9 cellular contexts compared by ENCODE assay signal in the genomic region with DNA sequence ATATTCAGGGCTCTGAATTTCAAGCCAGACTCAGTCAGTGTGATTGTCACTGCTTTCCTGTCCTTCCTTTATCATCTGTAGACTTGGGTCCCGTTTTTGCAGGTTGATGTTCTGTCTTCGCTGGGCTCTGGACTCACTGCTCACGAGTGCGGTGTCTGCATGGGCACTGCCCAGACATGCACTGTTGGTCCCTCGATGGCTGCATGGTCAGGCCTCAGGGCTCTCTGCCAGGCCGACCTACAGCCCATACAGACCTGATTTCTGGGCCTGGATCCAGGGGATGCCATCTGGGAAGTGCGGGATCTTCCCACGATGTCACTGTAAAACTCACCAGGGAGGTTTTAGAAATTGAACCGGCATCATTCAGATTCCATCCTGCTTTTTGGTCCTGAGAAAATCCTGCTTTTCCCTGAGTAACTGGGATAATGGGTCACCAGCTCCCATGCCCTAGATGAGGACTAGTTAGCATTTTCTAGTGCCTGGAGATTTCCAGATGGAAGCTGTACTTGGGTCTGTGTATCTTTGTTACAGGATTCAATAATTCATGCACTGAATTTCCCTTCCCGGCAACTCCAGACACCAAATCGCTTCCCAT. TPM values are rescaled to one million over a fixed set of nuclear protein-coding genes. Genes with fewer than 3 reads are reported as not detected.
DNase-seq lines count a peak whose midpoint lies in the region; ATAC-seq and TF ChIP-seq lines count a peak whose summit lies in the region.
"Had no signal": no experiment of that assay in that cellular context is flagged by ENCODE, and none has a peak within 500 bp of the region (broad histone marks: within the 10 kb centered on the region; RNA-seq: fewer than 3 reads in every experiment).

No MANE protein-coding gene starts in this region.

- ATAC-seq in heart left ventricle (no peak), left cardiac atrium (no peak), body of pancreas (no peak), GM21423 (IDR thresholded peaks at IDR 0.05; ENCODE audit: unreplicated experiment) (no peak)

- H2BK15ac ChIP-seq in mesendoderm (replicated peaks; ENCODE audit: low read depth): no peak overlapping the region

- H3K9me3 ChIP-seq in heart left ventricle: no peaks in the 10 kb centered on the region
- H3K9me3 ChIP-seq in body of pancreas: no peaks in the 10 kb centered on the region
- H3K9me3 ChIP-seq in transverse colon: no peaks in the 10 kb centered on the region
- H3K9me3 ChIP-seq: uterus had no signal

- TF ChIP-seq POLR2A in heart left ventricle (IDR thresholded peaks at IDR 0.05) (no peak), body of pancreas (IDR thresholded peaks at IDR 0.05) (no peak), transverse colon (IDR thresholded peaks at IDR 0.05) (no peak)

- H4K5ac ChIP-seq in mesendoderm (ENCODE audit: low read length): no peak overlapping the region

- DNase-seq in heart left ventricle (no peak), left cardiac atrium (no peak), body of pancreas (peak; percentile 46 to 71 (median 52)), mesendoderm (no peak), transverse colon (no peak), GM10266 (ENCODE audit: extremely low spot score) (no peak)
- no peak for DNase-seq in stimulated activated CD4-positive, alpha-beta T cell treated with anti-CD3 and anti-CD28 coated beads, Interleukin-12 subunit alpha, Interleukin-12 subunit beta, amount 100 ng/mL, for 4 hours

- H3K4me3 ChIP-seq in heart left ventricle (peak overlapping the region in 3 of 12 donors; percentile 1 to 33 (median 20)), body of pancreas (no peak overlapping the region), mesendoderm (ENCODE audit: low read length) (no peak overlapping the region), transverse colon (no peak overlapping the region)

- H3K9ac ChIP-seq in mesendoderm (ENCODE audit: low read length): peak overlapping the region; percentile 42

- H3K79me1 ChIP-seq in mesendoderm (ENCODE audit: low read length): peaks cover 2% of the 10 kb centered on the region

- H3K56ac ChIP-seq in mesendoderm (ENCODE audit: low read length): peak overlapping the region; percentile 77

- no peak overlapping the region for H2BK120ac ChIP-seq in mesendoderm (ENCODE audit: low read depth, low read length)

- no peak overlapping the region for H2AK5ac ChIP-seq in mesendoderm (ENCODE audit: low read length)

- no peak overlapping the region for H4K8ac ChIP-seq in mesendoderm (ENCODE audit: low read depth, low read length)

- WGBS in heart left ventricle, 4 donors: 53 to 60% (median 53%) methylated on average over 11 of the region's 11 CpGs
- WGBS in body of pancreas, 2 donors: 39 to 40% methylated on average over 11 of the region's 11 CpGs
- WGBS in mesendoderm (ENCODE audit: extremely low coverage, insufficient coverage, low lambda C conversion rate): no CpG with 5 or more reads among the region's 11 CpGs
- 58 to 78% methylated on average over 5 to 11 of the region's 11 CpGs for WGBS in transverse colon (ENCODE audit: low coverage in 1 of 2), 2 donors

- H3K23ac ChIP-seq in mesendoderm (ENCODE audit: low read length): no peak overlapping the region

- H3K27me3 ChIP-seq in heart left ventricle: no peaks in the 10 kb centered on the region
- H3K27me3 ChIP-seq in body of pancreas: no peaks in the 10 kb centered on the region
- no peaks in the 10 kb centered on the region for H3K27me3 ChIP-seq in mesendoderm (ENCODE audit: insufficient read depth, low read length, poor library complexity)
- H3K27me3 ChIP-seq in transverse colon: no peaks in the 10 kb centered on the region
- H3K27me3 ChIP-seq: uterus had no signal

- peaks cover 2% of the 10 kb centered on the region for H3K79me2 ChIP-seq in mesendoderm (ENCODE audit: control insufficient read depth, insufficient read depth, low read length)

- H2BK5ac ChIP-seq in mesendoderm (ENCODE audit: low read length): no peak overlapping the region

- peaks cover 0 to 31% (median 10%) of the 10 kb centered on the region in 9 donors for H3K36me3 ChIP-seq in heart left ventricle
- H3K36me3 ChIP-seq in body of pancreas (replicated peaks in 1 of 2; ENCODE audit: insufficient read depth in 1 of 2, low read depth in 2 of 2): no peaks in the 10 kb centered on the region
- H3K36me3 ChIP-seq in mesendoderm (ENCODE audit: control insufficient read depth, insufficient read depth, low read length): peaks cover 18% of the 10 kb centered on the region
- H3K36me3 ChIP-seq in transverse colon: no peaks in the 10 kb centered on the region
- H3K36me3 ChIP-seq: uterus had no signal

- TF ChIP-seq EP300 in transverse colon (IDR thresholded peaks at IDR 0.05; ENCODE audit: low read depth): no peak

- peak overlapping the region in 9 of 12 donors; percentile 5 to 74 (median 45) for H3K27ac ChIP-seq in heart left ventricle
- no peak overlapping the region for H3K27ac ChIP-seq in body of pancreas
- no peak overlapping the region for H3K27ac ChIP-seq in mesendoderm (ENCODE audit: low read depth, low read length)
- H3K27ac ChIP-seq in transverse colon: peak overlapping the region; percentile 6 to 52 (median 38)

- no peak overlapping the region for H3K18ac ChIP-seq in mesendoderm (ENCODE audit: low read length)

- intact Hi-C loops in heart left ventricle (cut with DNase I) (loop anchor here (2.0 to 10.0 kb wide), 11 partner anchors 218 to 926 kb away; no protein-coding TSS in a partner anchor), left cardiac atrium (cut with DNase I) (loop anchor here (2.0 to 5.0 kb wide), 2 partner anchors 278 to 408 kb away; no protein-coding TSS in a partner anchor), body of pancreas (cut with DNase I) (loop anchor here (5.0 kb wide), 1 partner anchor 408 kb away; no protein-coding TSS in a partner anchor), transverse colon (cut with DNase I; ENCODE audit: low total_unique reads) (loop anchor here (2.0 kb wide), 1 partner anchor 408 kb away; no protein-coding TSS in a partner anchor)

- in situ Hi-C loops in transverse colon (cut with MboI; ENCODE audit: low pct_ligation_motif_present in 1 of 4, low pct_unique_long_range_greater_than_20kb in 1 of 4, low sequenced_read_pairs in 3 of 4): loop anchor here (5.0 to 25.0 kb wide), 4 partner anchors 406 to 1313 kb away; no protein-coding TSS in a partner anchor

- peak overlapping the region; percentile 16 for H3K4me2 ChIP-seq in mesendoderm (ENCODE audit: low read length)

- TF ChIP-seq CTCF in heart left ventricle (IDR thresholded peaks at IDR 0.05) (no peak), body of pancreas (IDR thresholded peaks at IDR 0.05) (no peak), transverse colon (IDR thresholded peaks at IDR 0.05) (no peak), GM10266 (IDR thresholded peaks at IDR 0.05; ENCODE audit: control insufficient read depth, insufficient read depth, low read depth, missing control alignments) (no peak)

- H3K4me1 ChIP-seq in heart left ventricle (peaks cover 0 to 54% (median 27%) of the 10 kb centered on the region in 12 donors), body of pancreas (peaks cover 28% of the 10 kb centered on the region), mesendoderm (ENCODE audit: control insufficient read depth, low read depth, low read length) (no peaks in the 10 kb centered on the region), transverse colon (peaks cover 7 to 28% (median 12%) of the 10 kb centered on the region in 4 donors)

- H3K4ac ChIP-seq in mesendoderm (ENCODE audit: low read depth, low read length): no peak overlapping the region

RNA-seq across cellular contexts. Expression of a gene that starts 9.1 kb away (rescaled TPM):
- total RNA-seq in heart left ventricle (10 to 100 TPM in 7 of 9 donors, 1 to 10 TPM in 2; 7.4 to 50.3 (median 29.6) TPM), left cardiac atrium (10 to 100 TPM; 24.4 to 25.3 TPM), body of pancreas (1 to 10 TPM; 2.3 to 6.6 TPM), transverse colon (10 to 100 TPM in 2 of 4 donors, 1 to 10 TPM in 2; 2.0 to 13.5 (median 8.3) TPM)
- 10 to 100 TPM; 13.9 to 14.1 TPM for polyA plus RNA-seq in heart left ventricle
- 7.0 TPM for polyA plus RNA-seq in mesendoderm (2013, experiment 1 of 2)
- 7.0 TPM for polyA plus RNA-seq in mesendoderm (2013, experiment 2 of 2)

Comparison
In these comparisons a context has a peak if more than half of its experiments do, and no peak if none do; other contexts are left out.
1. DNase-seq: peak in body of pancreas (4 of 4); none in heart left ventricle (0 of 5), left cardiac atrium (single experiment), mesendoderm (single experiment), transverse colon (single experiment), stimulated activated CD4-positive, alpha-beta T cell treated with anti-CD3 and anti-CD28 coated beads, Interleukin-12 subunit alpha, Interleukin-12 subunit beta, amount 100 ng/mL, for 4 hours (single experiment) and GM10266 (single experiment).
2. H3K27ac ChIP-seq: peak in heart left ventricle (9 of 12) and transverse colon (4 of 4); none in body of pancreas (0 of 4) and mesendoderm (single experiment).